ENCODE assay signal across 17 cellular contexts in the genomic region with DNA sequence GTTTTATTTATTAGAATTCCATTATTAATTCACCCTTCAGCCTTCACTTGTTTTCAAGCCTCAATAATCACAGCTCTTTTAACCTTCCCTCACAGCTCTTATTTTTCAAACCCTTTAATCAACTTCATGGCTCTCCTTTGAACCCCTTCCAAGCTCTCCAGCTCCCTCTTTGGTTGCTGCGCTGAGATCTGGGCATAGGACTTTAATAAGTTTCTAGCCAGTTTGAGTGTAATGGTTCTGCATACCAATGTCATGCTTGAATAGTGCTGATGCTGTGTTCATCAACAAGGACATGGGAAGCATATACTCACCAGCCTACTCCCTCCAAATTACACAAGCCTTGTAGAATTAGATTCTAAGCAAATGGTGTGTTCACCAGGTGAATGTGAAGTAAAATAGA. TPM values are rescaled to one million over a fixed set of nuclear protein-coding genes. Genes with fewer than 3 reads are reported as not detected.
A peak's percentile ranks its signal among the peaks of the same experiment; 100 is the strongest.
DNase-seq lines count a peak whose midpoint lies in the region; FAIRE-seq and TF ChIP-seq lines count a peak whose summit lies in the region.
"Had no signal": no experiment of that assay in that cellular context is flagged by ENCODE, and none has a peak within 500 bp of the region (broad histone marks: within the 10 kb centered on the region; RNA-seq: fewer than 3 reads in every experiment).

No MANE protein-coding gene starts in this region.

- peaks cover 68% of the 10 kb centered on the region for H3K27me3 ChIP-seq in BE2C
- H3K27me3 ChIP-seq: right lobe of liver had no signal

- H3K4me3 Mint-ChIP-seq in nephron, result peak overlapping the region; percentile 8 to 11 (median 8)
- H3K4me3 Mint-ChIP-seq: activated B cell treated with CpG ODN at 0.5 μM for 24 hours; natural killer cell treated with Interleukin-12 subunit alpha and Interleukin-12 subunit beta and Interleukin-15 and Interleukin-18, amount 100 ng/mL, for 72 hours; T-cell had no signal

- H3K36me3 Mint-ChIP-seq in nephron (ENCODE audit: low read depth), result no peaks in the 10 kb centered on the region
- H3K36me3 Mint-ChIP-seq: natural killer cell treated with Interleukin-12 subunit alpha and Interleukin-12 subunit beta and Interleukin-15 and Interleukin-18, amount 100 ng/mL, for 72 hours; T-cell had no signal

- H3K9me3 ChIP-seq in BE2C, result no peaks in the 10 kb centered on the region
- H3K9me3 ChIP-seq: right lobe of liver had no signal

- peak; percentile 56 for TF ChIP-seq CTCF in epithelial cell of proximal tubule (conservative IDR thresholded peaks at IDR 0.05; ENCODE audit: low read depth, low read length)
- peak in 1 of 3 experiments; percentile 21 for TF ChIP-seq CTCF in nephron (IDR thresholded peaks at IDR 0.05; ENCODE audit: unreplicated experiment in 3 of 3)
- no peak for TF ChIP-seq CTCF in BE2C (IDR thresholded peaks at IDR 0.05; ENCODE audit: low read depth, low read length)

- H3K9me3 Mint-ChIP-seq in nephron, result peaks cover 3% of the 10 kb centered on the region
- H3K9me3 Mint-ChIP-seq: activated B cell treated with CpG ODN at 0.5 μM for 24 hours; natural killer cell treated with Interleukin-12 subunit alpha and Interleukin-12 subunit beta and Interleukin-15 and Interleukin-18, amount 100 ng/mL, for 72 hours; T-cell had no signal

- H3K27ac Mint-ChIP-seq in nephron, result peak overlapping the region; percentile 64 to 83 (median 82)
- H3K27ac Mint-ChIP-seq: activated B cell treated with CpG ODN at 0.5 μM for 24 hours; natural killer cell treated with Interleukin-12 subunit alpha and Interleukin-12 subunit beta and Interleukin-15 and Interleukin-18, amount 100 ng/mL, for 72 hours; T-cell had no signal

- H3K27me3 Mint-ChIP-seq in nephron (ENCODE audit: low read depth), result peaks cover 50% of the 10 kb centered on the region

- H3K4me3 ChIP-seq in epithelial cell of proximal tubule (ENCODE audit: low read depth, low read length) (no peak overlapping the region), BE2C (ENCODE audit: low read depth, low read length) (no peak overlapping the region)
- H3K4me3 ChIP-seq: right lobe of liver had no signal

- DNase-seq in Caki2 (ENCODE audit: low read depth) (peak; percentile 53), RCC 7860 (ENCODE audit: low spot score) (no peak), epithelial cell of proximal tubule (ENCODE audit: low read depth) (peak; percentile 51), DMS79 treated with DMSO at 0.1 percent for 48 hours (lab: John Stamatoyannopoulos, UW) (no peak), BE2C (no peak), Kasumi-1 (lab: John Stamatoyannopoulos, UW) (no peak), NCI-H2081 treated with DMSO at 0.1 percent for 48 hours (lab: John Stamatoyannopoulos, UW) (no peak)
- DNase-seq: activated B cell treated with CpG ODN at 0.5 μM for 24 hours, activated gamma-delta T cell, NCI-H1694, NCI-H524 treated with DMSO at 0.1 percent for 48 hours, right lobe of liver, substantia nigra, T-cell had no signal

- H3K4me1 Mint-ChIP-seq in nephron, result peaks cover 7% of the 10 kb centered on the region
- H3K4me1 Mint-ChIP-seq: activated B cell treated with CpG ODN at 0.5 μM for 24 hours, T-cell had no signal

- in situ Hi-C loops in Caki2 (cut with HindIII; ENCODE audit: low pct_unique_long_range_greater_than_20kb, low sequenced_read_pairs), result no loop called here

- peak; percentile 11 for FAIRE-seq in RCC 7860 (lab: Jason Lieb, UNC)
- FAIRE-seq: GM18507 had no signal

- H3K36me3 ChIP-seq in BE2C, result no peaks in the 10 kb centered on the region
- H3K36me3 ChIP-seq: right lobe of liver had no signal

- no peaks in the 10 kb centered on the region for H3K4me1 ChIP-seq in BE2C

RNA-seq across cellular contexts. Expression of a gene that starts 3.5 kb away (rescaled TPM):
- total RNA-seq in Caki2 (2014; rRNA removed; shearing (Covaris generic); ENCODE audit: low replicate concordance), result not detected in 2 replicates
- 3.5 and 8.1 TPM in 2 replicates for total RNA-seq in epithelial cell of proximal tubule
- not detected for polyA plus RNA-seq in BE2C (2012; ENCODE audit: insufficient read depth, insufficient read length, low read depth)

RNA-seq across cellular contexts. Expression of a gene that starts 55.5 kb away (rescaled TPM):
- 0.88 TPM in 1 of 2 replicates, not detected in the other for total RNA-seq in Caki2 (2014; rRNA removed; shearing (Covaris generic); ENCODE audit: low replicate concordance)
- total RNA-seq in epithelial cell of proximal tubule, result 1.4 and 18.1 TPM in 2 replicates
- polyA plus RNA-seq in BE2C (2012; ENCODE audit: insufficient read depth, insufficient read length, low read depth), result not detected

Comparison
In these comparisons a context has a peak if more than half of its experiments do, and no peak if none do; other contexts are left out.
1. DNase-seq: peak in Caki2 (single experiment) and epithelial cell of proximal tubule (single experiment); none in RCC 7860 (single experiment), DMS79 treated with DMSO at 0.1 percent for 48 hours (single experiment), BE2C (single experiment), Kasumi-1 (0 of 2) and NCI-H2081 treated with DMSO at 0.1 percent for 48 hours (single experiment).